In genomic region chr5:133025804-133026663, GRCh38 we compare ENCODE assay signal across 8 cellular contexts. TPM values are rescaled to one million over a fixed set of nuclear protein-coding genes. Genes with fewer than 3 reads are reported as not detected.
A peak's percentile ranks its signal among the peaks of the same experiment; 100 is the strongest.
DNase-seq lines count a peak whose midpoint lies in the region; ATAC-seq and TF ChIP-seq lines count a peak whose summit lies in the region.

ZCCHC10 (minus strand) TSS chr5:133026549; CDS start chr5:133026537, 12 bp downstream.

- no peak for TF ChIP-seq CTCF in left ventricle myocardium inferior (IDR thresholded peaks at IDR 0.05; ENCODE audit: borderline replicate concordance)
- TF ChIP-seq CTCF in progenitor cell of endocrine pancreas (IDR thresholded peaks at IDR 0.05; ENCODE audit: unreplicated experiment) = no peak
- no peak for TF ChIP-seq CTCF in upper lobe of right lung (IDR thresholded peaks at IDR 0.05)

- ATAC-seq in GM18498 (IDR thresholded peaks at IDR 0.05; ENCODE audit: unreplicated experiment) (peak; percentile 92), HG02885 (IDR thresholded peaks at IDR 0.05; ENCODE audit: poor library complexity, unreplicated experiment) (peak; percentile 98), upper lobe of right lung (peak; percentile 99)

- peak within 1 kb of the TSS; percentile 93 for H3K4me3 ChIP-seq in left ventricle myocardium inferior
- peak within 1 kb of the TSS; percentile 90 for H3K4me3 ChIP-seq in upper lobe of right lung

- peaks cover 11% of the 10 kb centered on the region for H3K36me3 Mint-ChIP-seq in T-helper 1 cell treated with Interleukin-12 subunit alpha and Interleukin-12 subunit beta and Interleukin-4 antibody, amounts not matched to agents 30 μg/mL and 1 μg/mL, for 36 hours (ENCODE audit: low read depth)
- H3K36me3 Mint-ChIP-seq in progenitor cell of endocrine pancreas (ENCODE audit: insufficient read depth) = peaks cover 4% of the 10 kb centered on the region

- no peaks in the 10 kb centered on the region for H3K27me3 ChIP-seq in left ventricle myocardium inferior (ENCODE audit: low read depth)
- no peaks in the 10 kb centered on the region for H3K27me3 ChIP-seq in upper lobe of right lung

- peak within 1 kb of the TSS; percentile 85 for H3K27ac Mint-ChIP-seq in T-helper 1 cell treated with Interleukin-12 subunit alpha and Interleukin-12 subunit beta and Interleukin-4 antibody, amounts not matched to agents 30 μg/mL and 1 μg/mL, for 36 hours
- H3K27ac Mint-ChIP-seq in progenitor cell of endocrine pancreas = peak within 1 kb of the TSS; percentile 95

- H3K4me1 ChIP-seq in left ventricle myocardium inferior (peaks cover 30% of the 10 kb centered on the region), upper lobe of right lung (peaks cover 8% of the 10 kb centered on the region)

- DNase-seq in NCI-H1694 treated with DMSO at 0.1 percent for 48 hours (lab: John Stamatoyannopoulos, UW) (peak; percentile 83), amniotic stem cell (lab: John Stamatoyannopoulos, UW) (peak; percentile 88), left ventricle myocardium inferior (peak; percentile 92), progenitor cell of endocrine pancreas (ENCODE audit: low spot score, unreplicated experiment) (peak; percentile 89), upper lobe of right lung (peak; percentile 95)

- peaks cover 14% of the 10 kb centered on the region for H3K4me1 Mint-ChIP-seq in T-helper 1 cell treated with Interleukin-12 subunit alpha and Interleukin-12 subunit beta and Interleukin-4 antibody, amounts not matched to agents 30 μg/mL and 1 μg/mL, for 36 hours (ENCODE audit: low read depth)
- H3K4me1 Mint-ChIP-seq in progenitor cell of endocrine pancreas (ENCODE audit: low read depth) = peaks cover 18% of the 10 kb centered on the region

- no peaks in the 10 kb centered on the region for H3K27me3 Mint-ChIP-seq in T-helper 1 cell treated with Interleukin-12 subunit alpha and Interleukin-12 subunit beta and Interleukin-4 antibody, amounts not matched to agents 30 μg/mL and 1 μg/mL, for 36 hours (ENCODE audit: low read depth)
- H3K27me3 Mint-ChIP-seq in progenitor cell of endocrine pancreas = no peaks in the 10 kb centered on the region

- peaks cover 9% of the 10 kb centered on the region for H3K36me3 ChIP-seq in left ventricle myocardium inferior
- H3K36me3 ChIP-seq in upper lobe of right lung = peaks cover 5% of the 10 kb centered on the region

- intact Hi-C loops in left ventricle myocardium inferior (cut with micrococcal nuclease) (no loop called here), upper lobe of right lung (cut with DNase I) (no loop called here)

- peak within 1 kb of the TSS; percentile 87 for H3K4me3 Mint-ChIP-seq in T-helper 1 cell treated with Interleukin-12 subunit alpha and Interleukin-12 subunit beta and Interleukin-4 antibody, amounts not matched to agents 30 μg/mL and 1 μg/mL, for 36 hours
- H3K4me3 Mint-ChIP-seq in progenitor cell of endocrine pancreas (ENCODE audit: low read depth) = peak within 1 kb of the TSS; percentile 92

- H3K9me3 Mint-ChIP-seq in T-helper 1 cell treated with Interleukin-12 subunit alpha and Interleukin-12 subunit beta and Interleukin-4 antibody, amounts not matched to agents 30 μg/mL and 1 μg/mL, for 36 hours = no peaks in the 10 kb centered on the region
- H3K9me3 Mint-ChIP-seq in progenitor cell of endocrine pancreas (ENCODE audit: low read depth) = no peaks in the 10 kb centered on the region

- H3K9me3 ChIP-seq in left ventricle myocardium inferior (replicated peaks) (no peaks in the 10 kb centered on the region), upper lobe of right lung (no peaks in the 10 kb centered on the region)

- H3K27ac ChIP-seq in left ventricle myocardium inferior (replicated peaks) = peak within 1 kb of the TSS; percentile 94
- H3K27ac ChIP-seq in upper lobe of right lung = peak within 1 kb of the TSS; percentile 94

RNA-seq across cellular contexts. Expression of gene ZCCHC10, which starts in this region (rescaled TPM):
- total RNA-seq in left ventricle myocardium inferior (18.7 TPM), progenitor cell of endocrine pancreas (23.1 and 25.7 TPM in 2 replicates), upper lobe of right lung (17.0 TPM)

Comparison
In these comparisons a context has a peak if more than half of its experiments do, and no peak if none do; other contexts are left out.
1. Peak in every context shown above with its lines: DNase-seq, ATAC-seq, H3K4me3 ChIP-seq and H3K27ac ChIP-seq.